In the genomic region with DNA sequence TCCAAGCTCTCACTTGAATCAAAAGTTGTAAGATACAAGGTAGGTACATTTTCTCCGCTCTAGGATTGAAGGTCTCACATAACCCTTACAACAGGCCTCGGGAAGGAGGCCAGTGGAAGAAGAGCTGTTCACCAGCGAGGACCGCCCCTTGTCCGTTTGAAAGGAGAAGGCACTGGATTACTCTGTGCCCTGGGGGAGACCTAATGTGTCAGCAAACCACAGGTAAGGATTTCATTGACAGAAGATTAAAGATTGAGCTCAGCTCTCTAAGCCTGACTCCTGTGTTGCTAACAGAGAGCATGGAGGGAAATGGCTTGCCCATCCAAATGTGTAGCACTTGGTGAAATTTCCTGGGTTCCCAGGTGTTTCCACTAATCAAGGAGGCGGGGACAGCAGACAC, we compare ENCODE assay signal across 20 cellular contexts.
DNase-seq lines count a peak whose midpoint lies in the region; ATAC-seq and TF ChIP-seq lines count a peak whose summit lies in the region.
"Had no signal": no experiment of that assay in that cellular context is flagged by ENCODE, and none has a peak within 500 bp of the region (broad histone marks: within the 10 kb centered on the region; RNA-seq: fewer than 3 reads in every experiment).

No MANE protein-coding gene starts in this region.

- H3K27me3 ChIP-seq in WERI-Rb-1 (ENCODE audit: insufficient read depth, low read depth, severe bottlenecking): no peaks in the 10 kb centered on the region
- H3K27me3 ChIP-seq: BLaER1 had no signal

- no peak overlapping the region for H3K27ac ChIP-seq in WERI-Rb-1
- H3K27ac ChIP-seq: 22Rv1, BLaER1, C4-2B, GM23248 had no signal

- no peak for TF ChIP-seq CTCF in WERI-Rb-1 (IDR thresholded peaks at IDR 0.05; ENCODE audit: low read depth, low read length)

- H3K4me3 ChIP-seq in WERI-Rb-1 (ENCODE audit: low read depth, low read length): no peak overlapping the region
- H3K4me3 ChIP-seq: BLaER1, GM23248 had no signal

- H3K36me3 ChIP-seq in WERI-Rb-1: no peaks in the 10 kb centered on the region
- H3K36me3 ChIP-seq: BLaER1 had no signal

- ATAC-seq in esophagus mucosa: peak; percentile 45
- ATAC-seq in GM21381 (IDR thresholded peaks at IDR 0.05; ENCODE audit: unreplicated experiment): no peak
- ATAC-seq in GM18861 (IDR thresholded peaks at IDR 0.05; ENCODE audit: unreplicated experiment): no peak

- peak; percentile 9 for DNase-seq in NCI-H82 (lab: John Stamatoyannopoulos, UW)
- DNase-seq in NCI-H82 treated with DMSO at 0.1 percent for 48 hours (lab: John Stamatoyannopoulos, UW; ENCODE audit: unreplicated experiment): no peak
- peak; percentile 10 for DNase-seq in M059J (ENCODE audit: low read depth)
- peak; percentile 45 for DNase-seq in WERI-Rb-1
- no peak for DNase-seq in NCI-H748 (lab: John Stamatoyannopoulos, UW; ENCODE audit: unreplicated experiment)
- DNase-seq: CD4-positive, CD25-positive, alpha-beta regulatory T cell; CD8-positive, alpha-beta memory T cell; DMS 273 treated with DMSO at 0.1 percent for 48 hours; DMS79; EL; GF-D8; GM23248; H7; HCEC 1CT had no signal

- no peaks in the 10 kb centered on the region for H3K9me3 ChIP-seq in WERI-Rb-1 (ENCODE audit: severe bottlenecking)
- H3K9me3 ChIP-seq: BLaER1 had no signal

Comparison
In these comparisons a context has a peak if more than half of its experiments do, and no peak if none do; other contexts are left out.
1. DNase-seq: peak in NCI-H82 (single experiment), M059J (single experiment) and WERI-Rb-1 (single experiment); none in NCI-H82 treated with DMSO at 0.1 percent for 48 hours (single experiment) and NCI-H748 (single experiment).